Comparison of ENCODE assay signal across 29 cellular contexts in the genomic region with DNA sequence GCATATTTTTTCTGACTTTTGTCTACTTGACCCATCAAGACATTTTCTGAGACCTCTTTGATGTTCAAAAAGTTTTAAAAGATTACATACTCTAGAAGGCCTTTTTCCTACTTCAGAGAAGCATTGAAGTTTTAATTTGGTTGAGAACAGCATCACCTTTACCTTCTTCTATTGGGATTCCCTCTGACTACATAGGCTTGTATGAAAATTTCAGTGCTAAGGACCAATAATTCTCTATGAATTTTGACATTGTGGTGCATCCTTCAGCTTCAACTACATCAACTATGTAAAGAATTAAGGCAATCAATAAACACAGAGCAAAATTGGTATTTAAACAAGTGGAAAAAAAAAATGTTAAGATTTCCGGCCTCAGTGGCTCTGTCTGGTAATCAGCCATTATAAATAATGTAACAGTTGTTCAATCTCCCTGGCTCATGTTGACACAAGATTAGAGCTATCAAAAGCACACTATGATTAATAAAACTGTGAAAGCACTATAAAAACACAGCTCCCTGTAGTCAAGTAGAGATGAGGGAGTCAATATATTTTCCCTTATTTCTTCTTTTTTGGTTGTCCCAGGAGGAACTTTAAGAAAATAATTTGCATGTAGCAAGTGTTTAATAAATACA.
"Had no signal": no experiment of that assay in that cellular context is flagged by ENCODE, and none has a peak within 500 bp of the region (broad histone marks: within the 10 kb centered on the region; RNA-seq: fewer than 3 reads in every experiment).

No MANE protein-coding gene starts in this region.

- H3K27me3 ChIP-seq: left lung, ovary, spleen, suprapubic skin, tibial artery, upper lobe of right lung had no signal

- H3K9me3 ChIP-seq: left lung, lower lobe of right lung, mucosa of descending colon, ovary, prostate gland, spleen, suprapubic skin, thoracic aorta, tibial artery, upper lobe of right lung had no signal

- H3K4me1 Mint-ChIP-seq: naive thymus-derived CD4-positive, alpha-beta T cell; stimulated activated effector memory CD8-positive, alpha-beta T cell treated with anti-CD3 and anti-CD28 coated beads, Interleukin-12 subunit alpha, Interleukin-12 subunit beta, amount 100 ng/mL, for 72 hours had no signal

- H3K4me3 ChIP-seq: left lung, lower lobe of right lung, mucosa of descending colon, ovary, prostate gland, skin epidermis, spleen, suprapubic skin, thoracic aorta, tibial artery, upper lobe of right lung had no signal

- H3K27ac Mint-ChIP-seq: naive thymus-derived CD4-positive, alpha-beta T cell; natural killer cell treated with Interleukin-12 subunit alpha and Interleukin-12 subunit beta and Interleukin-15 and Interleukin-18, amount 100 ng/mL, for 72 hours; stimulated activated effector memory CD8-positive, alpha-beta T cell treated with anti-CD3 and anti-CD28 coated beads, Interleukin-12 subunit alpha, Interleukin-12 subunit beta, amount 100 ng/mL, for 72 hours; stimulated activated naive CD8-positive, alpha-beta T cell treated with anti-CD3 and anti-CD28 coated beads, Interleukin-15, Interleukin-2, amounts not matched to agents 100 ng/mL and 50 ng/mL, for 24 hours had no signal

- DNase-seq: hippocampal formation; kidney; left colon; left lung; lower lobe of right lung; mammary epithelial cell; mesenchymal stem cell; midbrain; mucosa of descending colon; naive thymus-derived CD4-positive, alpha-beta T cell; ovary; posterior cingulate gyrus; retina; right cardiac atrium; spleen; stimulated activated CD4-positive, alpha-beta T cell treated with anti-CD3 and anti-CD28 coated beads, Interleukin-4, amount 100 ng/mL, for 24 hours; stimulated activated naive CD4-positive, alpha-beta T cell; tibial artery; trophoblast cell; upper lobe of right lung had no signal

- H3K27ac ChIP-seq: left lung, lower lobe of right lung, ovary, prostate gland, skin epidermis, spleen, suprapubic skin, thoracic aorta, tibial artery, upper lobe of right lung had no signal

- H3K36me3 ChIP-seq: left lung, lower lobe of right lung, ovary, prostate gland, spleen, suprapubic skin, thoracic aorta, tibial artery, upper lobe of right lung had no signal

- H3K36me3 Mint-ChIP-seq: naive thymus-derived CD4-positive, alpha-beta T cell; natural killer cell treated with Interleukin-12 subunit alpha and Interleukin-12 subunit beta and Interleukin-15 and Interleukin-18, amount 100 ng/mL, for 72 hours; stimulated activated effector memory CD8-positive, alpha-beta T cell treated with anti-CD3 and anti-CD28 coated beads, Interleukin-12 subunit alpha, Interleukin-12 subunit beta, amount 100 ng/mL, for 72 hours had no signal

- H3K4me3 Mint-ChIP-seq: naive thymus-derived CD4-positive, alpha-beta T cell; natural killer cell treated with Interleukin-12 subunit alpha and Interleukin-12 subunit beta and Interleukin-15 and Interleukin-18, amount 100 ng/mL, for 72 hours; stimulated activated effector memory CD8-positive, alpha-beta T cell treated with anti-CD3 and anti-CD28 coated beads, Interleukin-12 subunit alpha, Interleukin-12 subunit beta, amount 100 ng/mL, for 72 hours; stimulated activated naive CD8-positive, alpha-beta T cell treated with anti-CD3 and anti-CD28 coated beads, Interleukin-15, Interleukin-2, amounts not matched to agents 100 ng/mL and 50 ng/mL, for 24 hours had no signal

- H3K27me3 Mint-ChIP-seq: naive thymus-derived CD4-positive, alpha-beta T cell; natural killer cell treated with Interleukin-12 subunit alpha and Interleukin-12 subunit beta and Interleukin-15 and Interleukin-18, amount 100 ng/mL, for 72 hours; stimulated activated naive CD8-positive, alpha-beta T cell treated with anti-CD3 and anti-CD28 coated beads, Interleukin-15, Interleukin-2, amounts not matched to agents 100 ng/mL and 50 ng/mL, for 24 hours had no signal

- FAIRE-seq: kidney, urothelium cell line had no signal

- ATAC-seq: left colon; left lung; lower lobe of right lung; mucosa of descending colon; naive thymus-derived CD4-positive, alpha-beta T cell; natural killer cell treated with Interleukin-12 subunit alpha and Interleukin-12 subunit beta and Interleukin-15 and Interleukin-18, amount 100 ng/mL, for 72 hours; right cardiac atrium; sciatic nerve; stimulated activated effector memory CD8-positive, alpha-beta T cell treated with anti-CD3 and anti-CD28 coated beads, Interleukin-12 subunit alpha, Interleukin-12 subunit beta, amount 100 ng/mL, for 72 hours; upper lobe of right lung had no signal

- H3K4me1 ChIP-seq: left lung, lower lobe of right lung, prostate gland, spleen, suprapubic skin, tibial artery, upper lobe of right lung had no signal
